In the genomic region with DNA sequence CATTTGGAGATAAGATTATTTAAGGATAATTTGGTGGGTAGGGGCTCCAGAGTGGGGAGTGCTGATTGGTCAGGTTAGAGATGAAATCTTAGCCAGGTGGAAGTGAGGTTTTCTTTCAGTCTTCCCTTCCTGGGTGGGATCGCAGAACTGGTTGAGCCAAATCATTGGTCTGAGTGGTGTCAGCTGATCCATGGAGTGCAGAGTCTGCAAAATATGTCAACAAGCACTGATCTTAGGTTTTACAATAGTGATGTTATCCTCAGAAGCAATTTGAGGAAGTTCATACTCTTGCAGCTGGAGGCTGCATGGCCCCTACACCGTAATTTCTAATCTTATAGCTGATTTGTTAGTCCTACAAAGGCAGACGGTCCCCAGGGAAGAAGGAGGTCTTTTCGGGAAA, we compare ENCODE assay signal across 24 cellular contexts.
"Had no signal": no experiment of that assay in that cellular context is flagged by ENCODE, and none has a peak within 500 bp of the region (broad histone marks: within the 10 kb centered on the region; RNA-seq: fewer than 3 reads in every experiment).

No MANE protein-coding gene starts in this region.

- H3K36me3 ChIP-seq: breast epithelium, WERI-Rb-1 had no signal

- H3K4me1 Mint-ChIP-seq: activated naive CD4-positive, alpha-beta T cell treated with anti-CD3 and anti-CD28 coated beads, Interleukin-2, amount 50 U/mL, for 24 hours had no signal

- H3K4me3 Mint-ChIP-seq: activated CD8-positive, alpha-beta T cell treated with anti-CD3 and anti-CD28 coated beads for 36 hours; activated naive CD4-positive, alpha-beta T cell treated with anti-CD3 and anti-CD28 coated beads, Interleukin-2, amount 50 U/mL, for 24 hours had no signal

- H3K9me3 Mint-ChIP-seq: activated naive CD4-positive, alpha-beta T cell treated with anti-CD3 and anti-CD28 coated beads, Interleukin-2, amount 50 U/mL, for 24 hours had no signal

- H3K36me3 Mint-ChIP-seq: activated naive CD4-positive, alpha-beta T cell treated with anti-CD3 and anti-CD28 coated beads, Interleukin-2, amount 50 U/mL, for 24 hours had no signal

- H3K27me3 Mint-ChIP-seq: activated CD8-positive, alpha-beta T cell treated with anti-CD3 and anti-CD28 coated beads for 36 hours; activated naive CD4-positive, alpha-beta T cell treated with anti-CD3 and anti-CD28 coated beads, Interleukin-2, amount 50 U/mL, for 24 hours had no signal

- H3K27ac Mint-ChIP-seq: activated CD8-positive, alpha-beta T cell treated with anti-CD3 and anti-CD28 coated beads for 36 hours; activated naive CD4-positive, alpha-beta T cell treated with anti-CD3 and anti-CD28 coated beads, Interleukin-2, amount 50 U/mL, for 24 hours had no signal

- ATAC-seq: activated CD8-positive, alpha-beta T cell treated with anti-CD3 and anti-CD28 coated beads for 36 hours; PC-3 had no signal

- H3K4me3 ChIP-seq: breast epithelium, SK-N-MC had no signal

- H3K9me3 ChIP-seq: breast epithelium had no signal

- DNase-seq: activated CD4-positive, alpha-beta T cell treated with anti-CD3 and anti-CD28 coated beads for 4 hours; activated CD8-positive, alpha-beta memory T cell treated with anti-CD3 and anti-CD28 coated beads, Interleukin-2, amount 50 U/mL, for 4 hours; activated CD8-positive, alpha-beta T cell treated with anti-CD3 and anti-CD28 coated beads for 36 hours; activated naive CD4-positive, alpha-beta T cell; activated T-cell treated with anti-CD3 and anti-CD28 coated beads, Interleukin-2, amount 50 U/mL, for 1 hour; aorta; caudate nucleus; KBM-7; NCI-H1092; NCI-H1417; NCI-H1930; NCI-H2107; NCI-H2171 treated with DMSO at 0.1 percent for 48 hours; NCI-H226; NCI-H526 treated with DMSO at 0.1 percent for 48 hours; NCI-H82; NK-92 treated with Interleukin-12 subunit alpha and Interleukin-12 subunit beta, amount 100 ng/mL, for 24 hours; PC-3; SHP77 treated with DMSO at 0.1 percent for 48 hours; T-helper 1 cell; WERI-Rb-1 had no signal

- H3K27ac ChIP-seq: breast epithelium, SK-N-MC, WERI-Rb-1 had no signal

- H3K27me3 ChIP-seq: breast epithelium had no signal

- H3K4me1 ChIP-seq: breast epithelium had no signal
